17 cellular contexts compared by ENCODE assay signal in genomic region chr17:41633498-41634197, GRCh38. TPM values are rescaled to one million over a fixed set of nuclear protein-coding genes. Genes with fewer than 3 reads are reported as not detected.
A peak's percentile ranks its signal among the peaks of the same experiment; 100 is the strongest.
DNase-seq lines count a peak whose midpoint lies in the region; ATAC-seq, FAIRE-seq and TF ChIP-seq lines count a peak whose summit lies in the region.
"Had no signal": no experiment of that assay in that cellular context is flagged by ENCODE, and none has a peak within 500 bp of the region (broad histone marks: within the 10 kb centered on the region; RNA-seq: fewer than 3 reads in every experiment).

No MANE protein-coding gene starts in this region.

- H3K4me1 ChIP-seq in OCI-LY7 (ENCODE audit: insufficient read depth, low read length, poor library complexity, severe bottlenecking): no peaks in the 10 kb centered on the region
- H3K4me1 ChIP-seq in keratinocyte (ENCODE audit: control insufficient read depth, extremely low read depth, insufficient read depth, low read length): peaks cover 36% of the 10 kb centered on the region
- H3K4me1 ChIP-seq: parathyroid adenoma had no signal

- H3K9me1 ChIP-seq in keratinocyte (ENCODE audit: control insufficient read depth, extremely low read depth, insufficient read depth, low read length): no peaks in the 10 kb centered on the region

- H3K9me3 ChIP-seq in OCI-LY7 (ENCODE audit: low read length) (no peaks in the 10 kb centered on the region), keratinocyte (ENCODE audit: control insufficient read depth, low read depth, low read length) (no peaks in the 10 kb centered on the region)
- H3K9me3 ChIP-seq: left ventricle myocardium inferior had no signal

- no peak overlapping the region for H3K4me3 ChIP-seq in OCI-LY7 (ENCODE audit: low read depth, low read length, poor library complexity, severe bottlenecking)
- no peak overlapping the region for H3K4me3 ChIP-seq in keratinocyte (ENCODE audit: control insufficient read depth in 2 of 3, extremely low read depth in 1 of 3, insufficient read depth in 2 of 3, low read depth in 1 of 3, low read length in 3 of 3)
- H3K4me3 ChIP-seq: left ventricle myocardium inferior, SK-N-MC had no signal

- H3K36me3 ChIP-seq in OCI-LY7 (ENCODE audit: insufficient read depth, low read length): no peaks in the 10 kb centered on the region
- no peaks in the 10 kb centered on the region for H3K36me3 ChIP-seq in keratinocyte (ENCODE audit: control insufficient read depth in 2 of 2, extremely low read depth in 1 of 2, insufficient read depth in 2 of 2, low read length in 2 of 2)
- H3K36me3 ChIP-seq: left ventricle myocardium inferior had no signal

- no peaks in the 10 kb centered on the region for H3K79me2 ChIP-seq in OCI-LY7 (ENCODE audit: insufficient read depth, low read depth, low read length)
- H3K79me2 ChIP-seq in keratinocyte (ENCODE audit: control insufficient read depth, insufficient read depth, low read length): no peaks in the 10 kb centered on the region
- H3K79me2 ChIP-seq: parathyroid adenoma had no signal

- POLR2A ChIA-PET in OCI-LY7 (lab: Charles Lee): no interaction called here

- H3K27ac ChIP-seq in OCI-LY7 (ENCODE audit: low read depth, low read length, poor library complexity, severe bottlenecking) (no peak overlapping the region), keratinocyte (ENCODE audit: control insufficient read depth, insufficient read depth, low read length) (no peak overlapping the region)
- H3K27ac ChIP-seq: left ventricle myocardium inferior, parathyroid adenoma had no signal

- DNase-seq in GM12892 (ENCODE audit: insufficient read length) (no peak), OCI-LY7 (ENCODE audit: low spot score) (peak; percentile 7), keratinocyte (ENCODE audit: low read depth, low spot score) (no peak), H4 (ENCODE audit: low spot score) (no peak)
- DNase-seq: anterior cingulate cortex, DMS 273 treated with DMSO at 0.1 percent for 48 hours, foreskin fibroblast, left ventricle myocardium inferior, NCI-H1105, NCI-H345, small intestine, trophoblast cell had no signal

- TF ChIP-seq CTCF in OCI-LY7 (conservative IDR thresholded peaks at IDR 0.05; ENCODE audit: low read length): no peak
- TF ChIP-seq CTCF in keratinocyte (optimal IDR thresholded peaks at IDR 0.05 in 1 of 3, IDR thresholded peaks at IDR 0.05 in 1 of 3, conservative IDR thresholded peaks at IDR 0.05 in 1 of 3; ENCODE audit: extremely low read depth in 1 of 3, insufficient read depth in 2 of 3, low read length in 3 of 3): no peak

- no peaks in the 10 kb centered on the region for H3K27me3 ChIP-seq in keratinocyte (ENCODE audit: control insufficient read depth, extremely low read depth, insufficient read depth, low read length)

- peak; percentile 87 for FAIRE-seq in GM12892 (lab: Jason Lieb, UNC)
- FAIRE-seq in keratinocyte (lab: Jason Lieb, UNC): peak; percentile 84
- FAIRE-seq: small intestine had no signal

- H3K4me2 ChIP-seq in OCI-LY7 (ENCODE audit: low read length) (no peak overlapping the region), keratinocyte (ENCODE audit: control insufficient read depth, extremely low read depth, insufficient read depth, low read depth, low read length) (no peak overlapping the region)

- H4K20me1 ChIP-seq in OCI-LY7 (ENCODE audit: insufficient read depth, low read length): no peaks in the 10 kb centered on the region
- H4K20me1 ChIP-seq in keratinocyte (ENCODE audit: control insufficient read depth, extremely low read depth, insufficient read depth, low read length): no peaks in the 10 kb centered on the region

- intact Hi-C loops in OCI-LY7 (cut with micrococcal nuclease; ENCODE audit: unreplicated experiment): no loop called here

- no peak overlapping the region for H3K9ac ChIP-seq in keratinocyte (ENCODE audit: control insufficient read depth, extremely low read depth, insufficient read depth, low read length)
- H3K9ac ChIP-seq: parathyroid adenoma had no signal

- CTCF ChIA-PET in OCI-LY7 (lab: Charles Lee; ENCODE audit: unreplicated experiment): no interaction called here

- no peaks in the 10 kb centered on the region for H3K9me2 ChIP-seq in OCI-LY7 (ENCODE audit: insufficient read depth, low read length)

- TF ChIP-seq POLR2A in GM12892 (IDR thresholded peaks at IDR 0.05; ENCODE audit: low read depth, low read length): no peak

- dilution Hi-C loops in keratinocyte (cut with MboI; ENCODE audit: extremely low pct_ligation_motif_present, low sequenced_read_pairs): no loop called here

- no TSS peak for BruUV-seq in OCI-LY7 (replicated peaks; lab: Mats Ljungman, UMichigan)

- ATAC-seq in GM18867 (IDR thresholded peaks at IDR 0.05; ENCODE audit: unreplicated experiment): no peak
- no peak for ATAC-seq in GM21515 (IDR thresholded peaks at IDR 0.05; ENCODE audit: unreplicated experiment)
- ATAC-seq: stimulated activated memory B cell treated with anti-CD40 and anti-IgM and Interleukin-4, amounts not matched to agents 10 μg/mL and 1 μg/mL and 100 μg/mL, for 72 hours had no signal

- H2AFZ ChIP-seq in OCI-LY7 (ENCODE audit: low read length) (no peak overlapping the region), keratinocyte (ENCODE audit: control insufficient read depth, low read length) (no peak overlapping the region)
- H2AFZ ChIP-seq: parathyroid adenoma had no signal

RNA-seq across cellular contexts. Expression of gene KRT17, which starts 9.3 kb away (rescaled TPM):
- polyA plus RNA-seq in GM12892 (2012; ENCODE audit: missing spikeins): 9.7 TPM
- total RNA-seq in OCI-LY7 (2014; rRNA removed; shearing (Covaris generic)): not detected in 2 replicates
- 0.70 and 2.1 TPM in 2 replicates for total RNA-seq in OCI-LY7 (2022)
- polyA plus RNA-seq in keratinocyte: 6,440 to 12,579 TPM (median 8,666 TPM) in 3 replicates
- polyA plus RNA-seq in keratinocyte (2011; ENCODE audit: low read depth): 46,546 TPM
- 6,491 and 12,585 TPM in 2 replicates for polyA plus RNA-seq in keratinocyte (2011; cell fraction: cytosol; rRNA removed)
- polyA plus RNA-seq in keratinocyte (2011; cell fraction: nucleus; rRNA removed): 12,033 and 13,742 TPM in 2 replicates
- polyA plus RNA-seq in keratinocyte (2012; ENCODE audit: low replicate concordance): 5,743 and 13,877 TPM in 2 replicates
- 5,137 to 9,087 TPM (median 7,073 TPM) in 3 replicates for polyA minus RNA-seq in keratinocyte
- 14,086 TPM for polyA minus RNA-seq in keratinocyte (2011; cell fraction: cytosol; rRNA and poly(A)+ RNA removed)
- polyA minus RNA-seq in keratinocyte (2011; cell fraction: nucleus; rRNA and poly(A)+ RNA removed): 4,848 and 5,061 TPM in 2 replicates
- total RNA-seq in H4 (2014; rRNA removed; shearing (Covaris generic)): 81.4 and 83.8 TPM in 2 replicates
- total RNA-seq: left ventricle myocardium inferior had no signal

RNA-seq across cellular contexts. Expression of gene KRT16, which starts 21.1 kb away (rescaled TPM):
- not detected for polyA plus RNA-seq in GM12892 (2012; ENCODE audit: missing spikeins)
- total RNA-seq in OCI-LY7 (2014; rRNA removed; shearing (Covaris generic)): not detected in 2 replicates
- total RNA-seq in OCI-LY7 (2022): not detected in 2 replicates
- polyA plus RNA-seq in keratinocyte: 1,163 to 4,746 TPM (median 1,851 TPM) in 3 replicates
- 20,474 TPM for polyA plus RNA-seq in keratinocyte (2011; ENCODE audit: low read depth)
- polyA plus RNA-seq in keratinocyte (2011; cell fraction: cytosol; rRNA removed): 1,428 and 3,010 TPM in 2 replicates
- polyA plus RNA-seq in keratinocyte (2011; cell fraction: nucleus; rRNA removed): 2,522 and 2,889 TPM in 2 replicates
- 1,329 and 6,837 TPM in 2 replicates for polyA plus RNA-seq in keratinocyte (2012; ENCODE audit: low replicate concordance)
- 1,159 to 3,059 TPM (median 1,751 TPM) in 3 replicates for polyA minus RNA-seq in keratinocyte
- polyA minus RNA-seq in keratinocyte (2011; cell fraction: cytosol; rRNA and poly(A)+ RNA removed): 3,006 TPM
- 1,076 and 1,184 TPM in 2 replicates for polyA minus RNA-seq in keratinocyte (2011; cell fraction: nucleus; rRNA and poly(A)+ RNA removed)
- total RNA-seq in H4 (2014; rRNA removed; shearing (Covaris generic)): 2.5 and 3.2 TPM in 2 replicates
- total RNA-seq: left ventricle myocardium inferior had no signal

RNA-seq across cellular contexts. Expression of gene KRT14, which starts 47.0 kb away (rescaled TPM):
- polyA plus RNA-seq in GM12892 (2012; ENCODE audit: missing spikeins): not detected
- not detected in 2 replicates for total RNA-seq in OCI-LY7 (2014; rRNA removed; shearing (Covaris generic))
- total RNA-seq in OCI-LY7 (2022): 0.30 and 0.82 TPM in 2 replicates
- 26,041 to 32,523 TPM (median 29,603 TPM) in 3 replicates for polyA plus RNA-seq in keratinocyte
- 31,901 TPM for polyA plus RNA-seq in keratinocyte (2011; ENCODE audit: low read depth)
- 21,475 and 38,030 TPM in 2 replicates for polyA plus RNA-seq in keratinocyte (2011; cell fraction: cytosol; rRNA removed)
- 27,919 and 28,945 TPM in 2 replicates for polyA plus RNA-seq in keratinocyte (2011; cell fraction: nucleus; rRNA removed)
- polyA plus RNA-seq in keratinocyte (2012; ENCODE audit: low replicate concordance): 14,568 and 23,086 TPM in 2 replicates
- polyA minus RNA-seq in keratinocyte: 19,979 to 26,270 TPM (median 20,630 TPM) in 3 replicates
- 27,275 TPM for polyA minus RNA-seq in keratinocyte (2011; cell fraction: cytosol; rRNA and poly(A)+ RNA removed)
- polyA minus RNA-seq in keratinocyte (2011; cell fraction: nucleus; rRNA and poly(A)+ RNA removed): 10,810 and 12,637 TPM in 2 replicates
- total RNA-seq in H4 (2014; rRNA removed; shearing (Covaris generic)): not detected in 2 replicates
- total RNA-seq: left ventricle myocardium inferior had no signal

RNA-seq across cellular contexts. Expression of gene EIF1, which starts 55.0 kb away (rescaled TPM):
- 660 TPM for polyA plus RNA-seq in GM12892 (2012; ENCODE audit: missing spikeins)
- 123 and 145 TPM in 2 replicates for total RNA-seq in OCI-LY7 (2014; rRNA removed; shearing (Covaris generic))
- total RNA-seq in OCI-LY7 (2022): 659 and 705 TPM in 2 replicates
- 236 to 308 TPM (median 272 TPM) in 3 replicates for polyA plus RNA-seq in keratinocyte
- polyA plus RNA-seq in keratinocyte (2011; ENCODE audit: low read depth): 1,255 TPM
- 367 and 580 TPM in 2 replicates for polyA plus RNA-seq in keratinocyte (2011; cell fraction: cytosol; rRNA removed)
- polyA plus RNA-seq in keratinocyte (2011; cell fraction: nucleus; rRNA removed): 378 and 447 TPM in 2 replicates
- 695 and 2,008 TPM in 2 replicates for polyA plus RNA-seq in keratinocyte (2012; ENCODE audit: low replicate concordance)
- 71.7 to 141 TPM (median 108 TPM) in 3 replicates for polyA minus RNA-seq in keratinocyte
- polyA minus RNA-seq in keratinocyte (2011; cell fraction: cytosol; rRNA and poly(A)+ RNA removed): 100 TPM
- 71.1 and 103 TPM in 2 replicates for polyA minus RNA-seq in keratinocyte (2011; cell fraction: nucleus; rRNA and poly(A)+ RNA removed)
- total RNA-seq in H4 (2014; rRNA removed; shearing (Covaris generic)): 86.6 and 90.0 TPM in 2 replicates

Comparison
In these comparisons a context has a peak if more than half of its experiments do, and no peak if none do; other contexts are left out.
1. RNA of gene KRT17, which starts 9.3 kb away (total RNA-seq): 81.4 to 83.8 TPM in H4; 0.70 to 2.1 TPM in OCI-LY7; every median in the first group is over 10 times any median in the second.